22 cellular contexts compared by ENCODE assay signal in the genomic region with DNA sequence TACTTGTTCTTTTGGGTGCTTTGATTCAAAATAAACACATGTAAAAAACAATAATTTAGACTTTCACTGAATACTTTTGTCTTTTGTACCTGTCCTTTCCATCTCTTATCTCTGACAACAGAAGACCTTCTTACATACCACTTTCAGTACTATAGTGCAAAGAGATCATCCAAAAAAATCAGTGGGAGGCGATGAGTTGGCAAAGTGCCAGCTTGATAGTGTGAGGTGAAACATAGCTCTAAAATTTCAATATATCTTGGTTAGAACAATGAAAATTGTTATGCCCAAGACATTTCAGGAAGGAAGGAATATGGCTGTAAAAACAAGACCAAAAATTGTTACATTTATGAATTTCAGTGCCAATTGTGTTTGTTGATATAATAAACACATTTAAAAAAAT.
DNase-seq lines count a peak whose midpoint lies in the region; ATAC-seq lines count a peak whose summit lies in the region.
"Had no signal": no experiment of that assay in that cellular context is flagged by ENCODE, and none has a peak within 500 bp of the region (broad histone marks: within the 10 kb centered on the region; RNA-seq: fewer than 3 reads in every experiment).

No MANE protein-coding gene starts in this region.

- DNase-seq in NCI-H2171 treated with DMSO at 0.1 percent for 48 hours (lab: John Stamatoyannopoulos, UW) = peak; percentile 27
- DNase-seq in NCI-H2171 (lab: John Stamatoyannopoulos, UW) = no peak
- peak; percentile 34 for DNase-seq in G401 (ENCODE audit: low spot score)
- peak; percentile 32 for DNase-seq in NCI-H345 (lab: John Stamatoyannopoulos, UW)
- peak; percentile 1 to 61 for DNase-seq in dermis microvascular lymphatic vessel endothelial cell (ENCODE audit: low read depth in 2 of 2)
- DNase-seq in activated T-cell treated with anti-CD3 and anti-CD28 coated beads for 4 hours = no peak
- no peak for DNase-seq in stimulated activated CD4-positive, alpha-beta T cell treated with anti-CD3 and anti-CD28 coated beads, Interleukin-4, amount 100 ng/mL, for 1 hour
- DNase-seq: 8988T, ACHN, Calu3, GM23248, H7, KBM-7, MG63, NCI-H1105 treated with DMSO at 0.1 percent for 48 hours, NCI-H2029, NCI-H510A, NCI-H774, SHP77, T-helper 1 cell had no signal

- in situ Hi-C loops in G401 (cut with HindIII; ENCODE audit: low sequenced_read_pairs) = no loop called here

- no peak for ATAC-seq in HG03175 (IDR thresholded peaks at IDR 0.05; ENCODE audit: unreplicated experiment)
- ATAC-seq: Panc1 had no signal

Comparison
In these comparisons a context has a peak if more than half of its experiments do, and no peak if none do; other contexts are left out.
1. DNase-seq: peak in NCI-H2171 treated with DMSO at 0.1 percent for 48 hours (single experiment), G401 (single experiment), NCI-H345 (single experiment) and dermis microvascular lymphatic vessel endothelial cell (2 of 2); none in NCI-H2171 (single experiment), activated T-cell treated with anti-CD3 and anti-CD28 coated beads for 4 hours (single experiment) and stimulated activated CD4-positive, alpha-beta T cell treated with anti-CD3 and anti-CD28 coated beads, Interleukin-4, amount 100 ng/mL, for 1 hour (single experiment).